ENCODE assay signal across 26 cellular contexts in genomic region chr19:31525610-31526147, GRCh38.
"Had no signal": no experiment of that assay in that cellular context is flagged by ENCODE, and none has a peak within 500 bp of the region (broad histone marks: within the 10 kb centered on the region; RNA-seq: fewer than 3 reads in every experiment).

No MANE protein-coding gene starts in this region.

- H3K36me3 ChIP-seq: gastroesophageal sphincter, heart left ventricle, left lung, neutrophil, sigmoid colon, suprapubic skin, upper lobe of right lung, uterus had no signal

- H3K27me3 ChIP-seq: dorsolateral prefrontal cortex, gastroesophageal sphincter, heart left ventricle, hepatocyte, left lung, neutrophil, sigmoid colon, suprapubic skin, transverse colon, upper lobe of right lung, uterus had no signal

- H3K27ac ChIP-seq: dorsolateral prefrontal cortex, epithelial cell of prostate, gastroesophageal sphincter, heart left ventricle, hepatocyte, left lung, neutrophil, parathyroid adenoma, sigmoid colon, suprapubic skin, transverse colon, upper lobe of right lung, uterus had no signal

- H3K9me3 ChIP-seq: suprapubic skin had no signal

- H3K4me1 ChIP-seq: gastroesophageal sphincter, heart left ventricle, left lung, parathyroid adenoma, sigmoid colon, suprapubic skin, transverse colon, upper lobe of right lung, uterus had no signal

- DNase-seq: dorsolateral prefrontal cortex; effector CD4-positive, alpha-beta T cell; foreskin fibroblast; heart left ventricle; left cardiac atrium; left lung; mesenchymal stem cell; mucosa of descending colon; naive B cell; sigmoid colon; stimulated activated CD4-positive, alpha-beta T cell treated with anti-CD3 and anti-CD28 coated beads, Interleukin-15, amount 100 ng/mL, for 24 hours; stimulated activated CD4-positive, alpha-beta T cell treated with anti-CD3 and anti-CD28 coated beads, Interleukin-2, amount 100 ng/mL, for 48 hours; stimulated activated CD8-positive, alpha-beta memory T cell treated with anti-CD3 and anti-CD28 coated beads, Interleukin-4, amount 100 ng/mL, for 48 hours; stimulated activated naive CD4-positive, alpha-beta T cell; stimulated activated naive CD8-positive, alpha-beta T cell treated with anti-CD3 and anti-CD28 coated beads, Interleukin-15, amount 100 ng/mL, for 72 hours; transverse colon; upper lobe of right lung; uterus had no signal

- ATAC-seq: esophagus mucosa; gastroesophageal sphincter; heart left ventricle; left cardiac atrium; left lung; mucosa of descending colon; natural killer cell treated with Interleukin-12 subunit alpha and Interleukin-12 subunit beta and Interleukin-15 and Interleukin-18, amount 100 ng/mL, for 72 hours; stimulated activated naive CD8-positive, alpha-beta T cell treated with anti-CD3 and anti-CD28 coated beads, Interleukin-15, amount 100 ng/mL, for 72 hours; upper lobe of right lung had no signal

- H3K4me3 ChIP-seq: dorsolateral prefrontal cortex, gastroesophageal sphincter, heart left ventricle, hepatocyte, left lung, mucosa of descending colon, sigmoid colon, suprapubic skin, transverse colon, upper lobe of right lung, uterus had no signal
